8 cellular contexts compared by ENCODE assay signal in the genomic region with DNA sequence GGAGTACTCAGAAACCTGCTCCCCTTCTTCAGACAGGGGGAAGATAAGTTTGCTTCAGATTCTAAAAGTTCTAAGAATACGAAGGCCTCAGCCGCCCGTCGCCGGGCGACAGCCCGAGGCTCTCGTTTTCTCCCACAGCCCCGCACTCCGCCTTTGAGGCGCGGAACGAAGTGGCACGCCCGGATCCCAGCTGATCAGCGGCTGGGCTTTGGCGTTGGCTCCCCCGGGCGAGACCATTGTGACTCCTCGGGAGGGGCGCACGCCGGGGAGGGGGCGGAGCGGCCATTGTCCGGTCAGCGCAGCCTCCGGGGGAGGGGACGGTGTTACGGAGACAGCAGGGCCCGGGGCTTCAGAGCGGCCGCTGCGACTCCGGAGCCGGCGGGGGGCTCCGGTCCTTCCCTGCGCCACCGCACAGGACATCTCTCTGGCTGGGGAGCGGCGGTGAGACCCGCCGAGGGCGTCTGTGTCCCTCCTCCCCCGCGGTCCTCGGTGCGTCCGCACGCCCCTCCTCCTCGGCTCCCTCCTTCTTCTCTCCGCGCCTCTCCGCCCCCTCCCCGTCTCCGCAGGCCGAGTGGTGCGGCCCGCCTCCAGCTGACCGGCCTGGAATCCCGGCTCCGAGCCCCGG. TPM values are rescaled to one million over a fixed set of nuclear protein-coding genes. Genes with fewer than 3 reads are reported as not detected.
DNase-seq lines count a peak whose midpoint lies in the region; ATAC-seq lines count a peak whose summit lies in the region.

A gene with protein sequence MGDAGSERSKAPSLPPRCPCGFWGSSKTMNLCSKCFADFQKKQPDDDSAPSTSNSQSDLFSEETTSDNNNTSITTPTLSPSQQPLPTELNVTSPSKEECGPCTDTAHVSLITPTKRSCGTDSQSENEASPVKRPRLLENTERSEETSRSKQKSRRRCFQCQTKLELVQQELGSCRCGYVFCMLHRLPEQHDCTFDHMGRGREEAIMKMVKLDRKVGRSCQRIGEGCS (plus strand): TSS at position 551 of the 625 bp plus-strand sequence. CDS start 219 bp downstream, outside the sequence.

- H3K36me3 ChIP-seq in effector memory CD4-positive, alpha-beta T cell (ENCODE audit: control insufficient read depth, insufficient read depth, low read length), result no peaks in the 10 kb centered on the region

- peaks cover 24% of the 10 kb centered on the region for H3K4me1 ChIP-seq in effector memory CD4-positive, alpha-beta T cell (ENCODE audit: control insufficient read depth, insufficient read depth, low read length, poor library complexity, severe bottlenecking)

- H3K9me3 ChIP-seq in effector memory CD4-positive, alpha-beta T cell (ENCODE audit: control insufficient read depth, low read length), result no peaks in the 10 kb centered on the region

- peak within 1 kb of the TSS; percentile 99 for H3K27ac ChIP-seq in effector memory CD4-positive, alpha-beta T cell (ENCODE audit: insufficient read depth, low read length, poor library complexity, severe bottlenecking)

- H3K27me3 ChIP-seq in effector memory CD4-positive, alpha-beta T cell (replicated peaks; ENCODE audit: control insufficient read depth, insufficient read depth, low read length, poor library complexity, severe bottlenecking), result no peaks in the 10 kb centered on the region

- H3K4me3 ChIP-seq in effector memory CD4-positive, alpha-beta T cell (ENCODE audit: insufficient read depth, low read depth, low read length, poor library complexity, severe bottlenecking), result peak within 1 kb of the TSS; percentile 98

- ATAC-seq in GM21367 (IDR thresholded peaks at IDR 0.05; ENCODE audit: unreplicated experiment), result peak; percentile 66

- DNase-seq in COLO668 (lab: John Stamatoyannopoulos, UW; ENCODE audit: unreplicated experiment), result peak; percentile 93
- peak; percentile 91 for DNase-seq in HT1080 (ENCODE audit: low read depth)
- DNase-seq in NOMO-1 (lab: John Stamatoyannopoulos, UW; ENCODE audit: unreplicated experiment in 2 of 2), result peak; percentile 89 to 91
- peak; percentile 84 to 86 for DNase-seq in activated CD8-positive, alpha-beta memory T cell treated with anti-CD3 and anti-CD28 coated beads for 4 hours (ENCODE audit: low read depth in 2 of 2)
- peak; percentile 82 to 87 (median 86) for DNase-seq in effector memory CD4-positive, alpha-beta T cell
- peak; percentile 97 for DNase-seq in medulla oblongata (ENCODE audit: extremely low spot score)
- DNase-seq in stimulated activated CD4-positive, alpha-beta T cell treated with anti-CD3 and anti-CD28 coated beads, TNF-alpha, amount 100 ng/mL, for 48 hours (ENCODE audit: low read depth in 3 of 3), result peak; percentile 89 to 90 (median 90)

RNA-seq across cellular contexts. Expression of the gene that starts here (rescaled TPM):
- 11.3 and 18.2 TPM in 2 replicates for total RNA-seq in HT1080 (2014; rRNA removed; shearing (Covaris generic))
- 39.0 and 46.4 TPM in 2 replicates for polyA plus RNA-seq in HT1080 (2015; cell fraction: cytosol; rRNA removed)
- polyA plus RNA-seq in HT1080 (2015; cell fraction: nucleus; rRNA removed), result 27.1 and 29.1 TPM in 2 replicates

Comparison
In these comparisons a context has a peak if more than half of its experiments do, and no peak if none do; other contexts are left out.
1. Peak in every context shown above with its lines: DNase-seq, ATAC-seq, H3K4me3 ChIP-seq and H3K27ac ChIP-seq.